Comparison of ENCODE assay signal across 23 cellular contexts in genomic region chr2:232960862-232961261, GRCh38. TPM values are rescaled to one million over a fixed set of nuclear protein-coding genes. Genes with fewer than 3 reads are reported as not detected.
"Had no signal": no experiment of that assay in that cellular context is flagged by ENCODE, and none has a peak within 500 bp of the region (broad histone marks: within the 10 kb centered on the region; RNA-seq: fewer than 3 reads in every experiment).

No MANE protein-coding gene starts in this region.

- H3K4me2 ChIP-seq: smooth muscle cell had no signal

- H3K27ac ChIP-seq: heart right ventricle, sigmoid colon, stomach, suprapubic skin, tibial nerve had no signal

- H3K27ac Mint-ChIP-seq: activated B cell treated with CpG ODN at 0.5 μM for 24 hours; activated CD4-positive, alpha-beta T cell treated with anti-CD3 and anti-CD28 coated beads for 36 hours; activated naive CD8-positive, alpha-beta T cell treated with anti-CD3 and anti-CD28 coated beads for 36 hours; natural killer cell; stimulated activated memory B cell treated with anti-CD40 and anti-IgM and Interleukin-4, amounts not matched to agents 10 μg/mL and 1 μg/mL and 100 μg/mL, for 72 hours had no signal

- H3K4me1 ChIP-seq: heart right ventricle, sigmoid colon, stomach, suprapubic skin, tibial nerve had no signal

- H3K4me1 Mint-ChIP-seq: activated CD4-positive, alpha-beta T cell treated with anti-CD3 and anti-CD28 coated beads for 36 hours; activated naive CD8-positive, alpha-beta T cell treated with anti-CD3 and anti-CD28 coated beads for 36 hours; natural killer cell had no signal

- H3K4me3 Mint-ChIP-seq: activated B cell treated with CpG ODN at 0.5 μM for 24 hours; activated CD4-positive, alpha-beta T cell treated with anti-CD3 and anti-CD28 coated beads for 36 hours; activated naive CD8-positive, alpha-beta T cell treated with anti-CD3 and anti-CD28 coated beads for 36 hours; natural killer cell; stimulated activated memory B cell treated with anti-CD40 and anti-IgM and Interleukin-4, amounts not matched to agents 10 μg/mL and 1 μg/mL and 100 μg/mL, for 72 hours had no signal

- H3K36me3 Mint-ChIP-seq: activated naive CD8-positive, alpha-beta T cell treated with anti-CD3 and anti-CD28 coated beads for 36 hours; natural killer cell had no signal

- H3K36me3 ChIP-seq: heart right ventricle, sigmoid colon, stomach, suprapubic skin, tibial nerve had no signal

- ATAC-seq: activated CD4-positive, alpha-beta T cell treated with anti-CD3 and anti-CD28 coated beads for 36 hours; heart right ventricle; left ventricle myocardium superior; natural killer cell; stimulated activated memory B cell treated with anti-CD40 and anti-IgM and Interleukin-4, amounts not matched to agents 10 μg/mL and 1 μg/mL and 100 μg/mL, for 72 hours had no signal

- H3K27me3 ChIP-seq: sigmoid colon, stomach, suprapubic skin, tibial nerve had no signal

- H3K27me3 Mint-ChIP-seq: activated B cell treated with CpG ODN at 0.5 μM for 24 hours; stimulated activated memory B cell treated with anti-CD40 and anti-IgM and Interleukin-4, amounts not matched to agents 10 μg/mL and 1 μg/mL and 100 μg/mL, for 72 hours had no signal

- H3K4me3 ChIP-seq: heart right ventricle, sigmoid colon, smooth muscle cell, stomach, suprapubic skin, tibial nerve had no signal

- H3K9me3 ChIP-seq: suprapubic skin had no signal

- DNase-seq: activated B cell treated with CpG ODN at 0.5 μM for 24 hours; activated CD4-positive, alpha-beta T cell treated with anti-CD3 and anti-CD28 coated beads for 36 hours; activated CD4-positive, alpha-beta T cell treated with anti-CD3 and anti-CD28 coated beads, Interleukin-2, amount 50 U/mL, for 4 hours; activated CD8-positive, alpha-beta memory T cell treated with anti-CD3 and anti-CD28 coated beads, Interleukin-2, amount 50 U/mL, for 48 hours; activated naive CD4-positive, alpha-beta T cell treated with Interleukin-2 at 50 U/mL for 16 hours; activated naive CD8-positive, alpha-beta T cell treated with anti-CD3 and anti-CD28 coated beads for 36 hours; activated T-cell treated with anti-CD3 and anti-CD28 coated beads, Interleukin-2, amount 50 U/mL, for 48 hours; cerebellar nuclear complex; cortex of kidney; heart right ventricle; left ventricle myocardium superior; midbrain; natural killer cell; retina; sigmoid colon; stimulated activated CD4-positive, alpha-beta T cell treated with anti-CD3 and anti-CD28 coated beads, Interleukin-15, amount 100 ng/mL, for 24 hours; stomach; T-helper 9 cell had no signal

RNA-seq across cellular contexts. Expression of gene NGEF, which starts 52.2 kb away (rescaled TPM):
- total RNA-seq: activated B cell treated with CpG ODN at 0.5 μM for 24 hours; activated naive CD8-positive, alpha-beta T cell treated with anti-CD3 and anti-CD28 coated beads for 36 hours; left ventricle myocardium superior; natural killer cell; osteoblast; smooth muscle cell had no signal
